21 cellular contexts compared by ENCODE assay signal in the genomic region with DNA sequence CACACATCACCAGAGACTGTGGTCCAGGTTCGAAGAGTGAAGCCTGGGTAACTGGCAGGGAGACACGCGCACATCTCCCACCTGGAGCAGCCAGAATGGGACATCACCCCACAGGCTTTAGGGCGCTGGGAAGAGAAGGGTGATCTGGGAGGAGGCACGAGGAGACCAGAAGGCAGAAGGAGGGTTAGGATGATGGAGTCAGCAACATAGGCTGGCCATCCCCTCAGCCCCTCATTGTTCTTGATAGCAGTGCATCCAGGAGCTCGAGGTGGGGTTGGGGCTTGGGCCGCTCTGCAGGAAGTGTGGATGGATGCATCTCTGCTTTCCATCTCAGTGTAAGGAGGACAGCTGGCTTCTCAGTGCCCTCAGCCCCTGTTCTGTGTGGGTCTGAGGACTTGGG. TPM values are rescaled to one million over a fixed set of nuclear protein-coding genes. Genes with fewer than 3 reads are reported as not detected.
A peak's percentile ranks its signal among the peaks of the same experiment; 100 is the strongest.
DNase-seq lines count a peak whose midpoint lies in the region; ATAC-seq lines count a peak whose summit lies in the region.
"Had no signal": no experiment of that assay in that cellular context is flagged by ENCODE, and none has a peak within 500 bp of the region (broad histone marks: within the 10 kb centered on the region; RNA-seq: fewer than 3 reads in every experiment).

No MANE protein-coding gene starts in this region.

- intact Hi-C loops in cardiac septum (cut with DNase I), result no loop called here
- intact Hi-C loops in Right ventricle myocardium superior (cut with DNase I), result no loop called here
- intact Hi-C loops in posterior vena cava (cut with DNase I), result no loop called here

- DNase-seq in activated CD4-positive, CD25-positive, alpha-beta regulatory T cell treated with anti-CD3 and anti-CD28 coated beads, Interleukin-2, amount 50 U/mL, for 72 hours, result peak; percentile 22
- no peak for DNase-seq in activated CD4-positive, CD25-positive, alpha-beta regulatory T cell (lab: John Stamatoyannopoulos, UW)
- DNase-seq in cardiac septum (ENCODE audit: low spot score), result peak; percentile 55
- no peak for DNase-seq in Right ventricle myocardium superior
- peak; percentile 17 for DNase-seq in posterior vena cava (ENCODE audit: low spot score)
- DNase-seq: CD8-positive, alpha-beta T cell; GOT3; HFFc6; MM.1S; NCI-H2029 treated with DMSO at 0.1 percent for 48 hours; NCI-H446 treated with DMSO at 0.1 percent for 48 hours; NCI-H526; NCI-H82; PC-9; RPMI8226; SHP77 treated with DMSO at 0.1 percent for 48 hours had no signal

- no peak for ATAC-seq in Right ventricle myocardium superior (ENCODE audit: poor library complexity)
- no peak for ATAC-seq in GM18867 (IDR thresholded peaks at IDR 0.05; ENCODE audit: unreplicated experiment)
- ATAC-seq in GM21576 (IDR thresholded peaks at IDR 0.05; ENCODE audit: unreplicated experiment), result no peak
- ATAC-seq in HG02885 (IDR thresholded peaks at IDR 0.05; ENCODE audit: poor library complexity, unreplicated experiment), result no peak
- ATAC-seq: CD8-positive, alpha-beta T cell had no signal

RNA-seq across cellular contexts. Expression of a gene that starts 15.2 kb away (rescaled TPM):
- total RNA-seq in cardiac septum, result 0.48 TPM
- 4.6 TPM for total RNA-seq in Right ventricle myocardium superior
- not detected for total RNA-seq in posterior vena cava
- total RNA-seq: B cell; CD8-positive, alpha-beta T cell; HFFc6 had no signal

RNA-seq across cellular contexts. Expression of a gene that starts 46.9 kb away (rescaled TPM):
- not detected for total RNA-seq in cardiac septum
- total RNA-seq in Right ventricle myocardium superior, result not detected
- not detected for total RNA-seq in posterior vena cava
- total RNA-seq: B cell; Caco-2; CD8-positive, alpha-beta T cell; HFFc6 had no signal

Comparison
In these comparisons a context has a peak if more than half of its experiments do, and no peak if none do; other contexts are left out.
1. DNase-seq: peak in activated CD4-positive, CD25-positive, alpha-beta regulatory T cell treated with anti-CD3 and anti-CD28 coated beads, Interleukin-2, amount 50 U/mL, for 72 hours (single experiment), cardiac septum (single experiment) and posterior vena cava (single experiment); none in activated CD4-positive, CD25-positive, alpha-beta regulatory T cell (0 of 4) and Right ventricle myocardium superior (single experiment).